Comparison of ENCODE assay signal across 8 cellular contexts in the genomic region with DNA sequence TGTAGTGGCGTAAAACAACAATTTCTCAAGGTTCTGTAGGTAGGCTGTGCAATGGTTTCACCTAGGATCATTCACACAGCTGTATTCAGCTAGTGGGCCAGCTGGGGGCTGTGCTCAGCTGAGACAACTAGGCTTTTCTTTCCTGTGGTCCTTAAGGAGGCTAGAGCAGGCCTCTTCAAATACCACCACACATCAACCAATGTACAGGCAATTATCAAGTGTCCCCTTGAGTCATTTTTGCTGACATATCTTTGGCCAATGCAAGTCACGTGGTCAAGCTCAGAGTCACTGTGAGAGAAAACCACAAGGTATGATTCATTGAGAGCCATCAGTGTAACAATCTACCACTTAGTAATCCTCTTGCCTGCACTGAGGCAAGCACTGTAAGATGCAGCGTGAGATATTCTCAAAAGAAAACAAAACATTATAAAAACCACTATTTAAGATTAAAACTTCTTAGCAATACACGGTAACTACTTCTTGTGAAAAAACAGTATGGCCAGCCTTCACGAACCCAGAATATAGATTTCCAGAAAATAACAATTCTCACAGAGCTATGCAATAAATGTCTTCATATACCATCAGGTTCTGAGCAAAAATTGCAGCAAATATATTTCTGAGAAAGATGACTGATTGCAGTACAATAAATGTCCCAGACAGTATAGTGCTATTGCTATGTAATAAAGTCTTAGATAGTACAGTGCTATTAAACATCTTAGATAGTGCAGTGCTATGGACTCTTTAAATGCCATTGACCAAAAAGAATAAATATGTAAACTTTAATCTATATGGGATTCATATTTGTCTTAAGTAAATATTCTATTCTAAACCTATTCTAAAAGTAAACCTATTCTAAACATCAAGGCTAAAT. TPM values are rescaled to one million over a fixed set of nuclear protein-coding genes. Genes with fewer than 3 reads are reported as not detected.
DNase-seq lines count a peak whose midpoint lies in the region; ATAC-seq and TF ChIP-seq lines count a peak whose summit lies in the region.

No MANE protein-coding gene starts in this region.

- DNase-seq in AG04450 (ENCODE audit: low read depth, low spot score), result peak; percentile 77
- peak; percentile 98 for DNase-seq in H4 (ENCODE audit: low spot score)
- peak; percentile 97 for DNase-seq in RKO (ENCODE audit: low spot score)
- peak; percentile 87 for DNase-seq in adipocyte (ENCODE audit: low read depth)
- peak; percentile 65 to 70 for DNase-seq in trophoblast cell
- no peak for DNase-seq in WERI-Rb-1
- DNase-seq in right lobe of liver, result no peak

- H4K12ac ChIP-seq in trophoblast cell (ENCODE audit: low read depth, low read length), result no peak overlapping the region

- no peak overlapping the region for H2BK5ac ChIP-seq in trophoblast cell (ENCODE audit: low read depth, low read length, poor library complexity)

- no peaks in the 10 kb centered on the region for H3K9me3 ChIP-seq in AG04450 (ENCODE audit: control insufficient read depth, insufficient read depth, low read length)
- H3K9me3 ChIP-seq in adipocyte (ENCODE audit: control insufficient read depth, low read length), result no peaks in the 10 kb centered on the region
- H3K9me3 ChIP-seq in trophoblast cell (ENCODE audit: insufficient read depth, low read depth, low read length), result no peaks in the 10 kb centered on the region
- H3K9me3 ChIP-seq in WERI-Rb-1 (ENCODE audit: severe bottlenecking), result no peaks in the 10 kb centered on the region
- H3K9me3 ChIP-seq in right lobe of liver, result no peaks in the 10 kb centered on the region

- no peak overlapping the region for H4K8ac ChIP-seq in trophoblast cell (ENCODE audit: low read depth, low read length)

- H3K4me1 ChIP-seq in adipocyte (ENCODE audit: control insufficient read depth, insufficient read depth, low read length), result peaks cover 8% of the 10 kb centered on the region
- peaks cover 0 to 3% of the 10 kb centered on the region in 2 experiments for H3K4me1 ChIP-seq in trophoblast cell (ENCODE audit: control insufficient read depth in 1 of 2, insufficient read depth in 2 of 2, low read length in 2 of 2)
- H3K4me1 ChIP-seq in right lobe of liver, result no peaks in the 10 kb centered on the region

- H3K4ac ChIP-seq in trophoblast cell (ENCODE audit: low read depth, low read length), result no peak overlapping the region

- no peak overlapping the region for H3K23ac ChIP-seq in trophoblast cell (ENCODE audit: low read length)

- H3K79me2 ChIP-seq in trophoblast cell (ENCODE audit: control insufficient read depth, insufficient read depth, low read length, poor library complexity), result no peaks in the 10 kb centered on the region

- no peak overlapping the region for H2AFZ ChIP-seq in trophoblast cell (ENCODE audit: insufficient read depth, low read length, poor library complexity)

- no peak overlapping the region for H2AK5ac ChIP-seq in trophoblast cell (ENCODE audit: low read length)

- TF ChIP-seq CTCF in AG04450 (IDR thresholded peaks at IDR 0.05; ENCODE audit: low read depth, low read length) (no peak), WERI-Rb-1 (IDR thresholded peaks at IDR 0.05; ENCODE audit: low read depth, low read length) (no peak), right lobe of liver (IDR thresholded peaks at IDR 0.05) (no peak)

- H3K27ac ChIP-seq in AG04450 (ENCODE audit: low read depth, low read length), result peak overlapping the region; percentile 34
- H3K27ac ChIP-seq in trophoblast cell (ENCODE audit: low read depth, low read length), result no peak overlapping the region
- H3K27ac ChIP-seq in WERI-Rb-1, result no peak overlapping the region
- H3K27ac ChIP-seq in right lobe of liver, result no peak overlapping the region

- H3K14ac ChIP-seq in trophoblast cell (ENCODE audit: low read length), result no peak overlapping the region

- no peaks in the 10 kb centered on the region for H3K27me3 ChIP-seq in AG04450 (ENCODE audit: control insufficient read depth, insufficient read depth, low read length)
- no peaks in the 10 kb centered on the region for H3K27me3 ChIP-seq in adipocyte (replicated peaks; ENCODE audit: control insufficient read depth, insufficient read depth, low read length)
- no peaks in the 10 kb centered on the region for H3K27me3 ChIP-seq in trophoblast cell (ENCODE audit: insufficient read depth, low read length)
- no peaks in the 10 kb centered on the region for H3K27me3 ChIP-seq in WERI-Rb-1 (ENCODE audit: insufficient read depth, low read depth, severe bottlenecking)
- no peaks in the 10 kb centered on the region for H3K27me3 ChIP-seq in right lobe of liver

- no CpG with 5 or more reads among the region's 5 CpGs for WGBS in trophoblast cell (ENCODE audit: extremely low coverage, insufficient coverage, insufficient read length)
- 75% methylated on average over 5 of the region's 5 CpGs for WGBS in right lobe of liver (ENCODE audit: insufficient coverage, low coverage, low lambda C conversion rate, missing lambda C conversion rate)

- H3K4me3 ChIP-seq in AG04450 (ENCODE audit: low read depth, low read length) (no peak overlapping the region), adipocyte (ENCODE audit: low read length) (no peak overlapping the region), trophoblast cell (ENCODE audit: low read depth, low read length) (no peak overlapping the region), WERI-Rb-1 (ENCODE audit: low read depth, low read length) (no peak overlapping the region), right lobe of liver (no peak overlapping the region)

- no peak overlapping the region for H2BK120ac ChIP-seq in trophoblast cell (ENCODE audit: insufficient read depth, low read length, poor library complexity)

- no peaks in the 10 kb centered on the region for H3K36me3 ChIP-seq in adipocyte (ENCODE audit: control insufficient read depth, insufficient read depth, low read length, severe bottlenecking)
- H3K36me3 ChIP-seq in trophoblast cell (ENCODE audit: control insufficient read depth in 1 of 2, insufficient read depth in 2 of 2, low read length in 2 of 2), result no peaks in the 10 kb centered on the region
- no peaks in the 10 kb centered on the region for H3K36me3 ChIP-seq in WERI-Rb-1
- H3K36me3 ChIP-seq in right lobe of liver, result no peaks in the 10 kb centered on the region

- H3K79me1 ChIP-seq in trophoblast cell (ENCODE audit: low read length), result no peaks in the 10 kb centered on the region

- intact Hi-C loops in right lobe of liver (cut with DNase I), result no loop called here

- CTCF ChIA-PET in AG04450 (lab: Charles Lee), result no interaction called here

- H2BK12ac ChIP-seq in trophoblast cell (ENCODE audit: low read length), result no peak overlapping the region

- ATAC-seq in right lobe of liver (no peak), GM19467 (IDR thresholded peaks at IDR 0.05; ENCODE audit: unreplicated experiment) (no peak)

- no peak overlapping the region for H3K18ac ChIP-seq in trophoblast cell (ENCODE audit: low read length)

- H3K9ac ChIP-seq in adipocyte (ENCODE audit: low read length), result no peak overlapping the region
- H3K9ac ChIP-seq in trophoblast cell (ENCODE audit: low read length), result no peak overlapping the region

- no peak overlapping the region for H3K4me2 ChIP-seq in trophoblast cell (ENCODE audit: low read length)

- TF ChIP-seq POLR2A in right lobe of liver (IDR thresholded peaks at IDR 0.05), result no peak

- POLR2A ChIA-PET in AG04450 (lab: Yijun Ruan, JAX), result no interaction called here

- no peak overlapping the region for H4K91ac ChIP-seq in trophoblast cell (ENCODE audit: low read depth, low read length)

RNA-seq across cellular contexts. Expression of a gene that starts 55.3 kb away (rescaled TPM):
- polyA plus RNA-seq in AG04450 (2011; rRNA removed), result 19.7 and 27.3 TPM in 2 replicates
- polyA minus RNA-seq in AG04450 (2011; rRNA and poly(A)+ RNA removed), result 23.9 and 36.7 TPM in 2 replicates
- total RNA-seq in H4 (2014; rRNA removed; shearing (Covaris generic)), result 40.6 and 50.4 TPM in 2 replicates
- polyA plus RNA-seq in trophoblast cell (2013), result 27.1 and 30.6 TPM in 2 replicates
- 1 to 10 TPM; 2.0 to 6.5 (median 5.3) TPM for total RNA-seq in right lobe of liver

RNA-seq across cellular contexts. Expression of a gene that starts 55.7 kb away (rescaled TPM):
- 16.2 and 23.0 TPM in 2 replicates for polyA plus RNA-seq in AG04450 (2011; rRNA removed)
- polyA minus RNA-seq in AG04450 (2011; rRNA and poly(A)+ RNA removed), result 7.6 and 14.3 TPM in 2 replicates
- total RNA-seq in H4 (2014; rRNA removed; shearing (Covaris generic)), result 14.1 and 23.5 TPM in 2 replicates
- polyA plus RNA-seq in trophoblast cell (2013), result 13.2 TPM in 2 replicates
- 10 to 100 TPM in 3 of 6 experiments, 1 to 10 TPM in 3; 8.2 to 13.2 (median 10.1) TPM for total RNA-seq in right lobe of liver

Comparison
In these comparisons a context has a peak if more than half of its experiments do, and no peak if none do; other contexts are left out.
1. DNase-seq: peak in AG04450 (single experiment), H4 (single experiment), RKO (single experiment), adipocyte (single experiment) and trophoblast cell (2 of 2); none in WERI-Rb-1 (single experiment) and right lobe of liver (0 of 3).